13 cellular contexts compared by ENCODE assay signal in the genomic region with DNA sequence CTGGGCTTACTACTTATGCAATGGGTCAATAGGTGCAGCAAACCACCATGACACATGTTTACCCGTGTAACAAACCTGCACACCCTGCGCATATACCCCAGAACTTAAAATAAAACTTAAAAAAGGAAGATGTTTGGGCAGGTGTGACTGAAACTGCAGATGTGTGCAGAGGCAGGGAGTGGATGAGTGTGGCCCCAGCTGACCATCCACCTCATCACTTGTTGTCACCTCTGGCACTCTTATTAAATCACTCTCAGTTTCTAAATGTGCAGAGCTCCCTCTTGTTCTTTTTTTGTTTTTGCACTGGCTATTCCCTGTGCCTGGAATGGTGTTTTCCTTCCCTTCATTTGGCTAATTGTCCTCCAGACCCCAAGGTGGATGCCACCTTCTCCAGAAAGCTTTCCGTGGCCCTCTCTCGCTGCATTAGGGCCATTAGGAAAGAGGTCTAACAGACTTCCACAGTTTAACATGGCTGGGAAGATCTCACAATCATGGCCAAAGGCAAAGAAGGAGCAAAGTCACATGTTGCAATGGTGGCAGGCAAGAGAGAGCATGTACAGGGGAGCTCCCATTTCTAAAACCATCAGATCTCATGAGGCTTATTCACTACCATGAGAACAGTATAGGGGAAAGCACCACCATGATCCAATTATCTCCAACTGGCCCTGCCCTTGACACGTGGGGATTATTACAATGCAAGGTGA.
"Had no signal": no experiment of that assay in that cellular context is flagged by ENCODE, and none has a peak within 500 bp of the region (broad histone marks: within the 10 kb centered on the region; RNA-seq: fewer than 3 reads in every experiment).

No MANE protein-coding gene starts in this region.

- H3K9me3 ChIP-seq: psoas muscle had no signal

- H3K4me3 ChIP-seq: psoas muscle, spleen had no signal

- DNase-seq: activated CD4-positive, alpha-beta T cell treated with anti-CD3 and anti-CD28 coated beads, Interleukin-2, amount 10 ng/mL, durations not matched to agents 7 days and 5 days; activated effector memory CD4-positive, alpha-beta T cell treated with Interleukin-2 at 50 U/mL for 16 hours; aorta; foreskin melanocyte; left ventricle myocardium superior; mesendoderm; psoas muscle; spleen; stimulated activated CD4-positive, alpha-beta T cell treated with anti-CD3 and anti-CD28 coated beads, Interleukin-2, amount 100 ng/mL, for 24 hours; stimulated activated naive CD4-positive, alpha-beta T cell had no signal

- H3K36me3 ChIP-seq: spleen had no signal

- H3K4me1 ChIP-seq: psoas muscle, spleen had no signal

- ATAC-seq: left ventricle myocardium superior, psoas muscle, sciatic nerve had no signal

- H3K27ac ChIP-seq: psoas muscle, spleen had no signal

- FAIRE-seq: endometrium, keratinocyte had no signal
